ENCODE assay signal across 12 cellular contexts in genomic region chrX:69109036-69109663, GRCh38. TPM values are rescaled to one million over a fixed set of nuclear protein-coding genes. Genes with fewer than 3 reads are reported as not detected.
DNase-seq lines count a peak whose midpoint lies in the region; TF ChIP-seq lines count a peak whose summit lies in the region.
"Had no signal": no experiment of that assay in that cellular context is flagged by ENCODE, and none has a peak within 500 bp of the region (broad histone marks: within the 10 kb centered on the region; RNA-seq: fewer than 3 reads in every experiment).

No MANE protein-coding gene starts in this region.

- H3K27ac Mint-ChIP-seq in brain (peak overlapping the region in 4 of 5 experiments; percentile 42 to 95 (median 79)), mesothelial cell of epicardium (peak overlapping the region; percentile 60)

- H3K4me1 ChIP-seq in HUES6 (ENCODE audit: control insufficient read depth, insufficient read depth, low read length): peaks cover 52% of the 10 kb centered on the region
- peaks cover 3 to 13% (median 11%) of the 10 kb centered on the region in 3 donors for H3K4me1 ChIP-seq in skeletal muscle tissue (ENCODE audit: control insufficient read depth in 3 of 3, insufficient read depth in 3 of 3, low read length in 3 of 3)

- peak overlapping the region; percentile 24 for H3K9ac ChIP-seq in HUES6 (ENCODE audit: low read length)
- H3K9ac ChIP-seq in skeletal muscle tissue (ENCODE audit: low read depth in 1 of 3, low read length in 3 of 3): no peak overlapping the region

- no peak for TF ChIP-seq CTCF in brain (conservative IDR thresholded peaks at IDR 0.05)
- no peak for TF ChIP-seq CTCF in mesothelial cell of epicardium (IDR thresholded peaks at IDR 0.05; ENCODE audit: unreplicated experiment)

- H3K36me3 Mint-ChIP-seq in brain: no peaks in the 10 kb centered on the region
- H3K36me3 Mint-ChIP-seq in mesothelial cell of epicardium: no peaks in the 10 kb centered on the region

- H3K4me3 ChIP-seq in HUES6 (ENCODE audit: low read depth, low read length) (no peak overlapping the region), skeletal muscle tissue (ENCODE audit: low read length in 3 of 3) (no peak overlapping the region)
- H3K4me3 ChIP-seq: SJCRH30 had no signal

- peaks cover 13% of the 10 kb centered on the region for H3K27me3 Mint-ChIP-seq in brain
- H3K27me3 Mint-ChIP-seq in mesothelial cell of epicardium (ENCODE audit: low read depth): peaks cover 3% of the 10 kb centered on the region

- H3K9me3 ChIP-seq in HUES6 (ENCODE audit: control insufficient read depth, insufficient read depth, low read depth, low read length) (no peaks in the 10 kb centered on the region; the same call in 1 of the 2 replicates), skeletal muscle tissue (ENCODE audit: control insufficient read depth in 3 of 3, low read length in 3 of 3) (no peaks in the 10 kb centered on the region)
- H3K9me3 ChIP-seq: SJCRH30 had no signal

- H3K9me3 Mint-ChIP-seq in brain: no peaks in the 10 kb centered on the region
- H3K9me3 Mint-ChIP-seq in mesothelial cell of epicardium: peaks cover 9% of the 10 kb centered on the region

- DNase-seq in mesothelial cell of epicardium (ENCODE audit: low spot score in 2 of 2, unreplicated experiment in 2 of 2): no peak
- no peak for DNase-seq in HuH-7.5 (ENCODE audit: low spot score)
- no peak for DNase-seq in NCI-H1417 (lab: John Stamatoyannopoulos, UW)
- DNase-seq in SW 1271 (lab: John Stamatoyannopoulos, UW): no peak
- DNase-seq: MV-4-11, NCI-H1436, NCI-H2029 treated with DMSO at 0.1 percent for 48 hours, NCI-H510A had no signal

- peaks cover 69% of the 10 kb centered on the region for H3K4me1 Mint-ChIP-seq in brain
- peaks cover 50% of the 10 kb centered on the region for H3K4me1 Mint-ChIP-seq in mesothelial cell of epicardium

- H3K27me3 ChIP-seq in HUES6 (ENCODE audit: control insufficient read depth, insufficient read depth, low read length) (no peaks in the 10 kb centered on the region), skeletal muscle tissue (ENCODE audit: control insufficient read depth in 3 of 3, insufficient read depth in 3 of 3, low read length in 3 of 3) (peaks cover 0 to 12% (median 0%) of the 10 kb centered on the region in 3 donors)
- H3K27me3 ChIP-seq: SJCRH30 had no signal

- H3K27ac ChIP-seq in HUES6 (ENCODE audit: low read depth, low read length) (no peak overlapping the region; the same call in 1 of the 2 replicates), skeletal muscle tissue (ENCODE audit: low read depth, low read length) (peak overlapping the region; percentile 32)
- H3K27ac ChIP-seq: SJCRH30 had no signal

- H3K36me3 ChIP-seq in HUES6 (ENCODE audit: control insufficient read depth, insufficient read depth, low read length): no peaks in the 10 kb centered on the region
- H3K36me3 ChIP-seq in skeletal muscle tissue (ENCODE audit: control insufficient read depth in 3 of 3, insufficient read depth in 3 of 3, low read length in 3 of 3): no peaks in the 10 kb centered on the region
- H3K36me3 ChIP-seq: SJCRH30 had no signal

- no peak overlapping the region for H3K4me3 Mint-ChIP-seq in brain
- H3K4me3 Mint-ChIP-seq in mesothelial cell of epicardium: no peak overlapping the region

RNA-seq across cellular contexts. Expression of gene PJA1, which starts 56.1 kb away (rescaled TPM):
- polyA plus RNA-seq in brain (ENCODE audit: insufficient read depth, low read depth, low replicate concordance): 105 TPM
- total RNA-seq in mesothelial cell of epicardium: 34.8 to 37.5 TPM (median 37.2 TPM) in 3 replicates
- 51.7 TPM for total RNA-seq in skeletal muscle tissue
